16 cellular contexts compared by ENCODE assay signal in genomic region chr1:245180496-245180895, GRCh38. TPM values are rescaled to one million over a fixed set of nuclear protein-coding genes. Genes with fewer than 3 reads are reported as not detected.
A peak's percentile ranks its signal among the peaks of the same experiment; 100 is the strongest.
DNase-seq lines count a peak whose midpoint lies in the region; ATAC-seq, FAIRE-seq and TF ChIP-seq lines count a peak whose summit lies in the region.
"Had no signal": no experiment of that assay in that cellular context is flagged by ENCODE, and none has a peak within 500 bp of the region (broad histone marks: within the 10 kb centered on the region; RNA-seq: fewer than 3 reads in every experiment).

No MANE protein-coding gene starts in this region.

- TF ChIP-seq CTCF in H1 (IDR thresholded peaks at IDR 0.05; ENCODE audit: control extremely low read depth in 1 of 3, insufficient read depth in 1 of 3, low read depth in 1 of 3, low read length in 3 of 3), result no peak
- no peak for TF ChIP-seq CTCF in Caco-2 (IDR thresholded peaks at IDR 0.05; ENCODE audit: insufficient read depth in 1 of 2, low read depth in 1 of 2, low read length in 1 of 2, severe bottlenecking in 1 of 2, unreplicated experiment in 1 of 2)
- no peak for TF ChIP-seq CTCF in upper lobe of right lung (IDR thresholded peaks at IDR 0.05)

- H2AK5ac ChIP-seq in H1 (ENCODE audit: low read depth, low read length), result no peak overlapping the region

- H3K18ac ChIP-seq in H1 (ENCODE audit: extremely low read depth, low read length), result no peak overlapping the region

- no peak overlapping the region for H2BK20ac ChIP-seq in H1 (ENCODE audit: low read length)

- H3K4me2 ChIP-seq in H1 (ENCODE audit: insufficient read depth in 1 of 2, low read depth in 2 of 2, low read length in 2 of 2), result peak overlapping the region in 1 of 2 experiments; percentile 51; a peak in 1 of 4 replicates
- H3K4me2 ChIP-seq: PC-9 had no signal

- no peak overlapping the region for H3K4ac ChIP-seq in H1 (replicated peaks; ENCODE audit: insufficient read length, low read depth, low read length)

- H3K36me3 Mint-ChIP-seq in activated CD4-positive, alpha-beta T cell treated with anti-CD3 and anti-CD28 coated beads for 36 hours (ENCODE audit: low read depth), result no peaks in the 10 kb centered on the region
- H3K36me3 Mint-ChIP-seq in Caco-2 (ENCODE audit: insufficient read depth, unreplicated experiment), result no peaks in the 10 kb centered on the region
- H3K36me3 Mint-ChIP-seq: naive B cell had no signal

- no peak overlapping the region for H2BK120ac ChIP-seq in H1 (replicated peaks; ENCODE audit: low read depth, low read length)

- no peak for TF ChIP-seq EP300 in H1 (IDR thresholded peaks at IDR 0.05; ENCODE audit: borderline replicate concordance in 1 of 2, low read depth in 2 of 2, low read length in 2 of 2)

- intact Hi-C loops in activated CD4-positive, alpha-beta T cell treated with anti-CD3 and anti-CD28 coated beads for 36 hours (cut with DNase I, micrococcal nuclease), result no loop called here
- intact Hi-C loops in Caco-2 (cut with micrococcal nuclease; ENCODE audit: unreplicated experiment), result no loop called here
- intact Hi-C loops in upper lobe of right lung (cut with DNase I), result no loop called here

- no peak overlapping the region for H3K9ac ChIP-seq in H1 (replicated peaks in 1 of 4; ENCODE audit: extremely low read depth in 1 of 4, low read depth in 3 of 4, low read length in 3 of 4)

- H4K5ac ChIP-seq in H1 (ENCODE audit: insufficient read length, low read depth, low read length), result no peak overlapping the region

- H3K4me1 ChIP-seq in H1 (replicated peaks in 1 of 4; ENCODE audit: control insufficient read depth in 3 of 4, insufficient read depth in 4 of 4, low read length in 3 of 4) (peaks cover 5 to 7% (median 6%) of the 10 kb centered on the region in 4 experiments; a peak in 6 of 7 replicates), neuron (ENCODE audit: insufficient read depth, low read length) (peaks cover 15% of the 10 kb centered on the region), Caco-2 (no peaks in the 10 kb centered on the region), upper lobe of right lung (no peaks in the 10 kb centered on the region)
- H3K4me1 ChIP-seq: body of pancreas, foreskin keratinocyte had no signal

- no peaks in the 10 kb centered on the region for H3K79me1 ChIP-seq in H1 (ENCODE audit: low read depth, low read length)

- H3K27me3 ChIP-seq in H1 (replicated peaks in 1 of 4; ENCODE audit: control insufficient read depth in 3 of 4, extremely low read depth in 1 of 4, insufficient read depth in 3 of 4, low read length in 3 of 4) (no peaks in the 10 kb centered on the region), neuron (ENCODE audit: insufficient read depth, low read length) (no peaks in the 10 kb centered on the region), Caco-2 (replicated peaks; ENCODE audit: control insufficient read depth, insufficient read depth, low read length) (no peaks in the 10 kb centered on the region), upper lobe of right lung (no peaks in the 10 kb centered on the region)
- H3K27me3 ChIP-seq: body of pancreas, foreskin keratinocyte had no signal

- no peak overlapping the region for H3K27ac ChIP-seq in H1 (ENCODE audit: low read depth, low read length)
- no peak overlapping the region for H3K27ac ChIP-seq in upper lobe of right lung
- H3K27ac ChIP-seq: body of pancreas, foreskin keratinocyte, PC-9 had no signal

- no peak overlapping the region for H3K23ac ChIP-seq in H1 (ENCODE audit: insufficient read length)

- POLR2A ChIA-PET in H1 (lab: Charles Lee; ENCODE audit: partially characterized antibody), result no interaction called here
- POLR2A ChIA-PET in activated CD4-positive, alpha-beta T cell treated with anti-CD3 and anti-CD28 coated beads for 36 hours (lab: Charles Lee), result no interaction called here
- POLR2A ChIA-PET in Caco-2 (lab: Charles Lee), result no interaction called here

- FAIRE-seq in H1 (lab: Jason Lieb, UNC), result no peak

- no peaks in the 10 kb centered on the region for H3K79me2 ChIP-seq in H1 (ENCODE audit: control insufficient read depth in 1 of 2, insufficient read depth in 2 of 2, low read length in 2 of 2)

- no TSS peak for BruUV-seq in Caco-2 (replicated peaks; lab: Mats Ljungman, UMichigan)

- no peak overlapping the region for H3K4me3 Mint-ChIP-seq in activated CD4-positive, alpha-beta T cell treated with anti-CD3 and anti-CD28 coated beads for 36 hours
- H3K4me3 Mint-ChIP-seq in Caco-2 (ENCODE audit: unreplicated experiment), result no peak overlapping the region

- H4K20me1 ChIP-seq in H1 (replicated peaks in 1 of 2; ENCODE audit: control insufficient read depth in 1 of 2, insufficient read depth in 2 of 2, low read length in 2 of 2), result no peaks in the 10 kb centered on the region

- H3K9me3 ChIP-seq in H1 (ENCODE audit: insufficient read depth in 2 of 2, low read depth in 1 of 2, low read length in 1 of 2), result no peaks in the 10 kb centered on the region
- no peaks in the 10 kb centered on the region for H3K9me3 ChIP-seq in neuron (ENCODE audit: low read length)
- no peaks in the 10 kb centered on the region for H3K9me3 ChIP-seq in Caco-2
- H3K9me3 ChIP-seq in upper lobe of right lung, result no peaks in the 10 kb centered on the region
- H3K9me3 ChIP-seq: body of pancreas had no signal

- no peak overlapping the region for H3K56ac ChIP-seq in H1 (replicated peaks; ENCODE audit: insufficient read length, low read depth, low read length)

- H3K4me1 Mint-ChIP-seq in activated CD4-positive, alpha-beta T cell treated with anti-CD3 and anti-CD28 coated beads for 36 hours, result no peaks in the 10 kb centered on the region
- H3K4me1 Mint-ChIP-seq in Caco-2 (ENCODE audit: low read depth, unreplicated experiment), result peaks cover 5% of the 10 kb centered on the region

- WGBS in H1 (ENCODE audit: extremely low coverage in 1 of 2, insufficient coverage in 1 of 2, insufficient read length in 1 of 2, insufficient replicate concordance in 2 of 2, low coverage in 1 of 2, low lambda C conversion rate in 2 of 2, missing lambda C conversion rate in 1 of 2), 2 experiments, result 61% methylated on average over 2 of the region's 3 CpGs; no CpG with 5 or more reads in 1 of the 2 experiments

- no peaks in the 10 kb centered on the region for H3K23me2 ChIP-seq in H1 (ENCODE audit: low read depth, low read length)

- no peak overlapping the region for H2BK15ac ChIP-seq in H1 (ENCODE audit: low read length)

- no peak overlapping the region for H3K27ac Mint-ChIP-seq in activated CD4-positive, alpha-beta T cell treated with anti-CD3 and anti-CD28 coated beads for 36 hours
- H3K27ac Mint-ChIP-seq in Caco-2 (ENCODE audit: unreplicated experiment), result no peak overlapping the region

- H2AFZ ChIP-seq in H1 (ENCODE audit: low read length) (peak overlapping the region; percentile 98; the same call in 1 of the 2 replicates), neuron (ENCODE audit: low read depth, low read length) (peak overlapping the region; percentile 47)
- H2AFZ ChIP-seq: PC-9 had no signal

- no peak for TF ChIP-seq POLR2A in H1 (IDR thresholded peaks at IDR 0.05; ENCODE audit: control extremely low read depth in 1 of 2, low read depth in 2 of 2, low read length in 2 of 2)

- no peak overlapping the region for H3K14ac ChIP-seq in H1 (ENCODE audit: insufficient read length)

- CTCF ChIA-PET in H1 (lab: Charles Lee; ENCODE audit: partially characterized antibody) (interaction anchor here (0.9 to 1.5 kb wide), 3 partner anchors 24 to 854 kb away, joined by 3 read pairs; no protein-coding TSS in a partner anchor), Caco-2 (lab: Charles Lee) (no interaction called here)
- CTCF ChIA-PET in activated CD4-positive, alpha-beta T cell treated with anti-CD3 and anti-CD28 coated beads for 36 hours (lab: Charles Lee), result interaction anchor here (0.7 kb wide), 1 partner anchor 131 kb away, joined by 3 read pairs; no protein-coding TSS in a partner anchor

- DNase-seq in GF-D8 (lab: John Stamatoyannopoulos, UW) (peak; percentile 59), LHCN-M2 (ENCODE audit: low read depth) (peak; percentile 40), H1 (ENCODE audit: low read depth in 1 of 2, low spot score in 2 of 2) (no peak), Caco-2 (no peak), upper lobe of right lung (no peak)
- no peak for DNase-seq in activated CD4-positive, alpha-beta T cell treated with anti-CD3 and anti-CD28 coated beads for 36 hours
- DNase-seq: activated CD4-positive, alpha-beta T cell treated with anti-CD3 and anti-CD28 coated beads for 48 hours; body of pancreas; effector CD8-positive, alpha-beta T cell; foreskin keratinocyte; islet precursor cell; naive B cell; PC-9 had no signal

- no peak overlapping the region for H2BK5ac ChIP-seq in H1 (ENCODE audit: low read depth, low read length)

- H3K4me3 ChIP-seq in H1 (ENCODE audit: extremely low read depth in 1 of 4, insufficient read depth in 2 of 4, low read depth in 3 of 4, low read length in 4 of 4) (no peak overlapping the region), neuron (ENCODE audit: low read length) (peak overlapping the region; percentile 30), Caco-2 (ENCODE audit: low read depth, low read length) (no peak overlapping the region), upper lobe of right lung (no peak overlapping the region)
- H3K4me3 ChIP-seq: body of pancreas, PC-9, skin epidermis had no signal

- peak overlapping the region; percentile 34 for H4K91ac ChIP-seq in H1 (replicated peaks; ENCODE audit: insufficient read length, low read length)

- no peak for ATAC-seq in activated CD4-positive, alpha-beta T cell treated with anti-CD3 and anti-CD28 coated beads for 36 hours
- ATAC-seq in upper lobe of right lung, result no peak
- ATAC-seq: body of pancreas, foreskin keratinocyte had no signal

- TF ChIP-seq RAD21 in H1 (IDR thresholded peaks at IDR 0.05 in 1 of 2, conservative IDR thresholded peaks at IDR 0.05 in 1 of 2; ENCODE audit: low read depth in 2 of 2, low read length in 2 of 2), result no peak

- H3K9me3 Mint-ChIP-seq in activated CD4-positive, alpha-beta T cell treated with anti-CD3 and anti-CD28 coated beads for 36 hours (ENCODE audit: low read depth), result no peaks in the 10 kb centered on the region
- H3K9me3 Mint-ChIP-seq in Caco-2 (ENCODE audit: unreplicated experiment), result no peaks in the 10 kb centered on the region
- H3K9me3 Mint-ChIP-seq: naive B cell had no signal

- 0 out of 2 replicates have a peak overlapping the region, but pooled peaks have one; percentile 39 for H2BK12ac ChIP-seq in H1 (ENCODE audit: low read depth, low read length)

- H3K36me3 ChIP-seq in H1 (ENCODE audit: control insufficient read depth in 2 of 4, insufficient read depth in 4 of 4, low read length in 3 of 4), result no peaks in the 10 kb centered on the region
- H3K36me3 ChIP-seq in neuron (ENCODE audit: insufficient read depth, low read length), result no peaks in the 10 kb centered on the region
- H3K36me3 ChIP-seq in Caco-2 (ENCODE audit: control insufficient read depth, insufficient read depth, low read length), result no peaks in the 10 kb centered on the region
- H3K36me3 ChIP-seq in upper lobe of right lung, result no peaks in the 10 kb centered on the region

- no peaks in the 10 kb centered on the region for H3K27me3 Mint-ChIP-seq in activated CD4-positive, alpha-beta T cell treated with anti-CD3 and anti-CD28 coated beads for 36 hours
- no peaks in the 10 kb centered on the region for H3K27me3 Mint-ChIP-seq in Caco-2 (ENCODE audit: insufficient read depth, unreplicated experiment)

- H4K8ac ChIP-seq in H1 (ENCODE audit: extremely low read depth, insufficient read depth, low read length), result no peak overlapping the region

RNA-seq across cellular contexts. Expression of gene KIF26B, which starts 25.7 kb away (rescaled TPM):
- total RNA-seq in LHCN-M2 (2014; rRNA removed) (under 0.01 and 0.17 TPM in 2 replicates), Caco-2 (2022) (4.9 and 6.2 TPM in 2 replicates), upper lobe of right lung (3.4 TPM)
- polyA plus RNA-seq in LHCN-M2 (2012), result 0.17 TPM
- total RNA-seq in H1 (2021; fragmentation: NEBNext Ultra II Directional; extraction: Animal tissue kit (Norgen Biotek cat#: 25700)), result 0.19 and 0.28 TPM in 2 replicates
- polyA plus RNA-seq in H1 (2011; rRNA removed), result 0.06 and 0.11 TPM in 2 replicates
- 0.12 TPM for polyA plus RNA-seq in H1 (2011; cell fraction: cytosol; rRNA removed)
- 0.14 TPM for polyA plus RNA-seq in H1 (2011; cell fraction: nucleus; rRNA removed)
- polyA plus RNA-seq in H1 (2012, experiment 1 of 2), result 0.10 to 0.27 TPM (median 0.18 TPM) in 4 replicates
- 0.14 TPM for polyA plus RNA-seq in H1 (2012, experiment 2 of 2)
- polyA plus RNA-seq in H1 (2013, experiment 1 of 2), result 0.06 TPM
- polyA plus RNA-seq in H1 (2013, experiment 2 of 2), result 0.11 TPM
- polyA minus RNA-seq in H1 (2011; rRNA and poly(A)+ RNA removed), result 0.12 and 0.19 TPM in 2 replicates
- 0.15 TPM for polyA minus RNA-seq in H1 (2011; cell fraction: cytosol; rRNA and poly(A)+ RNA removed)
- polyA minus RNA-seq in H1 (2011; cell fraction: nucleus; rRNA and poly(A)+ RNA removed), result 1.5 TPM
- under 1 TPM; 0.16 to 0.23 TPM for total RNA-seq in activated CD4-positive, alpha-beta T cell treated with anti-CD3 and anti-CD28 coated beads for 36 hours
- total RNA-seq: T-helper 1 cell treated with Interleukin-12 subunit alpha and Interleukin-12 subunit beta and Interleukin-4 antibody, amounts not matched to agents 30 ng/mL and 1 ng/mL, for 36 hours had no signal

Comparison
In these comparisons a context has a peak if more than half of its experiments do, and no peak if none do; other contexts are left out.
1. DNase-seq: peak in GF-D8 (single experiment) and LHCN-M2 (single experiment); none in H1 (0 of 2), activated CD4-positive, alpha-beta T cell treated with anti-CD3 and anti-CD28 coated beads for 36 hours (single experiment), Caco-2 (0 of 2) and upper lobe of right lung (single experiment).